Comparison of ENCODE assay signal across 9 cellular contexts in the genomic region with DNA sequence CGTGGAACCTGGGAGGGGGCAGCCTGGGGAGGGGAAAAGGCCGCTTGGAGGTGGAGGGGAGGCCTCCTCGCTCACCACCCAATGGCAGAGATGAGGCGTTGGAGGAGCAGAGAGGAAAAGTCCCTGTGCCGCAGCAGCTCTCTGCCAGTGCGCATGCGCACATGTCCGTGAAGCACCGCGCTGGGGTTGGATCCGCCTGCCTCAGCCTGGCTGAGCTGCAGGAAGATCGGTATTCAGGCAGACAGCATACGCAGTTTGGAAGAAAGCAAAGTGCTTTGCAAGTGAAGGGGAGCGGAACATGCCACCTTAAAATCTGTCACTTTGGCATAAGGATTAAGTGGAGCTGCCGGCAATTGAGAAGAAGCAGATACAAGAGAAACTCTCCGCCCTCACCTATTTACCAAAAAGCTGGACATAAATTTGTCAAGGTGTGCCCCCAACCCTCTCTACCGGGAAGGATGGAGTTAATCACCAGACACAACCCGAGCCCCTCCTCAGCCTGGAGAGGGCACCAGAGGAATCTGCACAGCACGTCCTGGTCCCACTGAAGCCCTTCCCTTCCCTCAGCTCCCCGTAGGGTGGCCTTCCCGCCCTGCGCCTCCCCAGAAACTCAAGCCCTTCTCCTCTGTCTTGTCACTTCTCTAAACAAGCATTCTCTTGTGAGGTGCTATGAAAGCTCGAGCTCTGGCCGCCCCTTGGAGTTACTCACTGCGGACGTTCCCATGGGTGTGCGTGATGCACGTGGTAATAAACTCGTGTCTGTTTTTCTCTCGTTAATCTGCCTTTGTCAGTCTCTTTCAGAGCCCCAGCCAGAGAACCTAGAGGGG. TPM values are rescaled to one million over a fixed set of nuclear protein-coding genes. Genes with fewer than 3 reads are reported as not detected.
DNase-seq lines count a peak whose midpoint lies in the region; ATAC-seq, FAIRE-seq and TF ChIP-seq lines count a peak whose summit lies in the region.
"Had no signal": no experiment of that assay in that cellular context is flagged by ENCODE, and none has a peak within 500 bp of the region (broad histone marks: within the 10 kb centered on the region; RNA-seq: fewer than 3 reads in every experiment).

No MANE protein-coding gene starts in this region.

- H3K4me3 ChIP-seq in HEK293 (ENCODE audit: low read depth, low read length), result peak overlapping the region; percentile 21
- peak overlapping the region; percentile 14 for H3K4me3 ChIP-seq in bronchial epithelial cell (ENCODE audit: low read depth, low read length)
- H3K4me3 ChIP-seq in iPS-20b (ENCODE audit: low read length), result peak overlapping the region; percentile 71
- H3K4me3 ChIP-seq in gastrocnemius medialis, result peak overlapping the region; percentile 51 to 63 (median 54)

- TF ChIP-seq CTCF in HEK293 (tag by site-specific recombination; IDR thresholded peaks at IDR 0.05) (peak; percentile 47; the same call in 1 of the 2 replicates), WTC11 (IDR thresholded peaks at IDR 0.05) (no peak), bronchial epithelial cell (IDR thresholded peaks at IDR 0.05; ENCODE audit: insufficient read depth, low read length, severe bottlenecking) (no peak), gastrocnemius medialis (IDR thresholded peaks at IDR 0.05 in 4 of 5, conservative IDR thresholded peaks at IDR 0.05 in 1 of 5) (no peak)

- ATAC-seq in WTC11 (peak; percentile 93), gastrocnemius medialis (peak; percentile 85 to 90), GM21360 (IDR thresholded peaks at IDR 0.05; ENCODE audit: unreplicated experiment) (no peak)

- H3K4me1 ChIP-seq in HEK293 (ENCODE audit: control insufficient read depth, insufficient read depth, low read length) (no peaks in the 10 kb centered on the region), iPS-20b (ENCODE audit: insufficient read depth, low read length) (peaks cover 2% of the 10 kb centered on the region; the same call in 1 of the 2 replicates), gastrocnemius medialis (peaks cover 10 to 11% of the 10 kb centered on the region in 2 donors)

- peak overlapping the region; percentile 94; the same call in 1 of the 2 replicates for H3K27ac Mint-ChIP-seq in WTC11

- no peaks in the 10 kb centered on the region for H3K9me3 ChIP-seq in HEK293 (ENCODE audit: control insufficient read depth, insufficient read depth, low read depth, low read length)
- H3K9me3 ChIP-seq in iPS-20b (ENCODE audit: insufficient read depth, low read depth, low read length), result no peaks in the 10 kb centered on the region
- H3K9me3 ChIP-seq in gastrocnemius medialis, result no peaks in the 10 kb centered on the region

- no peak overlapping the region for H3K27ac ChIP-seq in HEK293 (ENCODE audit: extremely low read depth, low read depth, low read length)
- no peak overlapping the region for H3K27ac ChIP-seq in iPS-20b (ENCODE audit: low read length)
- H3K27ac ChIP-seq in gastrocnemius medialis, result peak overlapping the region; percentile 50 to 56 (median 52)

- TF ChIP-seq POLR2A in gastrocnemius medialis (IDR thresholded peaks at IDR 0.05), result no peak

- no peaks in the 10 kb centered on the region for H3K9me3 Mint-ChIP-seq in WTC11

- H3K36me3 Mint-ChIP-seq in WTC11, result no peaks in the 10 kb centered on the region

- no peaks in the 10 kb centered on the region for H3K36me3 ChIP-seq in HEK293 (ENCODE audit: control insufficient read depth in 2 of 2, insufficient read depth in 1 of 2, low read length in 2 of 2)
- no peaks in the 10 kb centered on the region for H3K36me3 ChIP-seq in bronchial epithelial cell (ENCODE audit: control insufficient read depth, insufficient read depth, low read length)
- no peaks in the 10 kb centered on the region for H3K36me3 ChIP-seq in iPS-20b (ENCODE audit: insufficient read depth, low read depth, low read length)
- no peaks in the 10 kb centered on the region for H3K36me3 ChIP-seq in gastrocnemius medialis

- CTCF ChIA-PET in HEK293 (lab: Yijun Ruan, JAX) (interaction anchor here (1.2 kb wide), 1 partner anchor 14 kb away, joined by 8 read pairs; no protein-coding TSS in a partner anchor), WTC11 (lab: Charles Lee) (interaction anchor here (0.5 to 3.6 kb wide), 19 partner anchors 9 to 570 kb away, joined by 3 to 43 read pairs (median 5); partner anchors contain the start of genes RASSF4 and TMEM72)

- intact Hi-C loops in gastrocnemius medialis (cut with DNase I; ENCODE audit: low total_unique reads), result loop anchor here (10.0 kb wide), 1 partner anchor 96 kb away; the partner anchor contains the start of gene DEPP1

- FAIRE-seq in bronchial epithelial cell (lab: Jason Lieb, UNC), result no peak

- POLR2A ChIA-PET in HEK293 (lab: Yijun Ruan, JAX), result no interaction called here
- POLR2A ChIA-PET in WTC11 (lab: Charles Lee), result interaction anchor here (0.8 kb wide), 1 partner anchor 22 kb away, joined by 4 read pairs; no protein-coding TSS in a partner anchor

- H3K27me3 Mint-ChIP-seq in WTC11 (ENCODE audit: low read depth), result peaks cover 23% of the 10 kb centered on the region

- peaks cover 26% of the 10 kb centered on the region for H3K4me1 Mint-ChIP-seq in WTC11

- H3K9ac ChIP-seq in iPS-20b (ENCODE audit: low read depth, low read length), result peak overlapping the region; percentile 69; the same call in 1 of the 2 replicates

- in situ Hi-C loops in gastrocnemius medialis (cut with MboI; ENCODE audit: low sequenced_read_pairs in 4 of 4), result no loop called here

- no peaks in the 10 kb centered on the region for H3K27me3 ChIP-seq in bronchial epithelial cell (ENCODE audit: control insufficient read depth, insufficient read depth, low read length)
- peaks cover 20% of the 10 kb centered on the region for H3K27me3 ChIP-seq in iPS-20b (ENCODE audit: insufficient read depth, low read length)
- no peaks in the 10 kb centered on the region for H3K27me3 ChIP-seq in gastrocnemius medialis

- H3K4me3 Mint-ChIP-seq in WTC11, result peak overlapping the region; percentile 72

- peak; percentile 58 for DNase-seq in DMS153 (lab: John Stamatoyannopoulos, UW)
- peak; percentile 28 for DNase-seq in NCI-H146 treated with DMSO at 0.1 percent for 48 hours (lab: John Stamatoyannopoulos, UW; ENCODE audit: unreplicated experiment)
- DNase-seq in WTC11 (ENCODE audit: low spot score), result peak; percentile 91
- DNase-seq in bronchial epithelial cell (ENCODE audit: low read depth), result peak; percentile 67
- peak; percentile 65 to 75 for DNase-seq in gastrocnemius medialis

TF ChIP-seq in HEK293, 187 proteins besides CTCF, POLR2A, EP300 and RAD21 (continues in another document):
- TF ChIP-seq SP2 (tag by site-specific recombination; IDR thresholded peaks at IDR 0.05), result peak; percentile 16; the same call in 1 of the 2 replicates
- TF ChIP-seq ZNF211 (tag by site-specific recombination; IDR thresholded peaks at IDR 0.05; ENCODE audit: low read depth), result no peak
- peak; percentile 91 for TF ChIP-seq ZBTB17 (tag by site-specific recombination; IDR thresholded peaks at IDR 0.05)
- TF ChIP-seq ZNF248 (tag by site-specific recombination; IDR thresholded peaks at IDR 0.05), result no peak
- TF ChIP-seq ZNF510 (tag by site-specific recombination; IDR thresholded peaks at IDR 0.05; ENCODE audit: insufficient replicate concordance), result no peak
- TF ChIP-seq SP3 (tag by site-specific recombination; IDR thresholded peaks at IDR 0.05), result 0 out of 2 replicates have a peak, but pooled peaks have one; percentile 32
- TF ChIP-seq ZNF585B (tag by site-specific recombination; IDR thresholded peaks at IDR 0.05), result no peak
- no peak for TF ChIP-seq ZXDB (tag by site-specific recombination; IDR thresholded peaks at IDR 0.05)

TF ChIP-seq in WTC11, 78 proteins besides CTCF, POLR2A, EP300 and RAD21:
- TF ChIP-seq FOXP1 (CRISPR knock-in tag; IDR thresholded peaks at IDR 0.05; ENCODE audit: borderline replicate concordance) (peak; percentile 28; the same call in 1 of the 2 replicates), MAX (CRISPR knock-in tag; IDR thresholded peaks at IDR 0.05) (0 out of 2 replicates have a peak, but pooled peaks have one; percentile 35), FOXK1 (CRISPR knock-in tag; IDR thresholded peaks at IDR 0.05) (peak; percentile 48; the same call in 1 of the 2 replicates), ETV6 (CRISPR knock-in tag; IDR thresholded peaks at IDR 0.05) (peak; percentile 45; the same call in 1 of the 2 replicates), NFE2L1 (CRISPR knock-in tag; IDR thresholded peaks at IDR 0.05) (peak; percentile 22; the same call in 1 of the 2 replicates)
- TF ChIP-seq, protein P1, sequence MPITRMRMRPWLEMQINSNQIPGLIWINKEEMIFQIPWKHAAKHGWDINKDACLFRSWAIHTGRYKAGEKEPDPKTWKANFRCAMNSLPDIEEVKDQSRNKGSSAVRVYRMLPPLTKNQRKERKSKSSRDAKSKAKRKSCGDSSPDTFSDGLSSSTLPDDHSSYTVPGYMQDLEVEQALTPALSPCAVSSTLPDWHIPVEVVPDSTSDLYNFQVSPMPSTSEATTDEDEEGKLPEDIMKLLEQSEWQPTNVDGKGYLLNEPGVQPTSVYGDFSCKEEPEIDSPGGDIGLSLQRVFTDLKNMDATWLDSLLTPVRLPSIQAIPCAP (CRISPR knock-in tag; IDR thresholded peaks at IDR 0.05), result no peak

RNA-seq across cellular contexts. Expression of gene TMEM72, which starts 32.2 kb away (rescaled TPM):
- total RNA-seq in WTC11 (2021), result 0.11 TPM in 1 of 3 replicates, not detected in the others
- total RNA-seq in bronchial epithelial cell, result not detected in 2 replicates
- total RNA-seq in gastrocnemius medialis, result not detected
- total RNA-seq: activated CD8-positive, alpha-beta memory T cell treated with anti-CD3 and anti-CD28 coated beads for 36 hours had no signal

Comparison
In these comparisons a context has a peak if more than half of its experiments do, and no peak if none do; other contexts are left out.
1. DNase-seq: peak in every context shown above with its lines; median percentile 91 in WTC11; 70 in gastrocnemius medialis; 67 in bronchial epithelial cell; 58 in DMS153; 28 in NCI-H146 treated with DMSO at 0.1 percent for 48 hours.
2. H3K27ac ChIP-seq: peak in gastrocnemius medialis (4 of 4); none in HEK293 (single experiment) and iPS-20b (single experiment).
3. H3K4me3 ChIP-seq: peak in every context shown above with its lines; median percentile 71 in iPS-20b; 54 in gastrocnemius medialis; 21 in HEK293; 14 in bronchial epithelial cell.